ENCODE assay signal across 1 cellular context in the genomic region with DNA sequence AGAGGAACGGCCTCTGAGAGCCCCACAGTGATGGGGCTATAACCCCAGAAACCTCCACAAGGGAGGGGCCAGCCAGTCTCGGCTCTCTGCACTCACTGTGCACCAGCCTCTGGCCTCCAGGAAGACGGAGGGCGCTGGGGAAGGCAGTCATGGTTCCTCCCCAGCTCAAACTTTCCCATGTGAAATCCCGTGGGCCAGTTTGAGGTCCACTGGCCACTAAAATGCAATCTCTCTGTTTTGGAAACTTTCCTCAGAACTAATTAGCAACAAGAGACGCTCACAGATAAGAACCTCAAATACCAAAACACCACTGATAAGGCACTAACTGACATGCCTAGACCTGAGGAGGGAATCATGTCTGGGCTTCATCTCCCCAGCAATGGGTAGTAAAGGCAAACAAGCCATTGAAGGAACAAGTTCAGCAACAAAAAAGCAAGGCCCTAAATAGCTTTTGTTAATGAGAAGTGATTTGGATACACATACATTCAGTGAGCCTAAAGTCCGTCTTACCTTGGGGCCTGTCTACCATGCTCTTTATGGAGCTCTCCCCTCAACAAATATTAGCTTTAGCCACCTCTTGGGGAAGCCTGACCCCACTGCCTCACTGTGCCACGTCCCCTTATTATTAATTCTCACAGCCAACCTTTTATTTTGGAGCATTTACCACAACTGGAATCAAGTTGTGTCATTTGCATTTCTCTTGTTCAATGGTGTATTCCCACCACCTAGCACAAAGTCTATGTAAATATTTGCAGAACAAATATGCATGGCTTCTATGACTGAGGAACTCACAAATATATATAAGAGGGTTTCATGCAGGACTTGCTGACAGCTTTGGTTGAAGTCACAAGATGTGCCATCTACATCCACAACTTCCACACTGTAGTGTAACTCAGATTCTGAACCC.
TF ChIP-seq lines count a peak whose summit lies in the region.

No MANE protein-coding gene starts in this region.

TF ChIP-seq in HepG2, 621 proteins besides CTCF, POLR2A, EP300 and RAD21 (continued from another document and continues in another):
- TF ChIP-seq, protein P1, sequence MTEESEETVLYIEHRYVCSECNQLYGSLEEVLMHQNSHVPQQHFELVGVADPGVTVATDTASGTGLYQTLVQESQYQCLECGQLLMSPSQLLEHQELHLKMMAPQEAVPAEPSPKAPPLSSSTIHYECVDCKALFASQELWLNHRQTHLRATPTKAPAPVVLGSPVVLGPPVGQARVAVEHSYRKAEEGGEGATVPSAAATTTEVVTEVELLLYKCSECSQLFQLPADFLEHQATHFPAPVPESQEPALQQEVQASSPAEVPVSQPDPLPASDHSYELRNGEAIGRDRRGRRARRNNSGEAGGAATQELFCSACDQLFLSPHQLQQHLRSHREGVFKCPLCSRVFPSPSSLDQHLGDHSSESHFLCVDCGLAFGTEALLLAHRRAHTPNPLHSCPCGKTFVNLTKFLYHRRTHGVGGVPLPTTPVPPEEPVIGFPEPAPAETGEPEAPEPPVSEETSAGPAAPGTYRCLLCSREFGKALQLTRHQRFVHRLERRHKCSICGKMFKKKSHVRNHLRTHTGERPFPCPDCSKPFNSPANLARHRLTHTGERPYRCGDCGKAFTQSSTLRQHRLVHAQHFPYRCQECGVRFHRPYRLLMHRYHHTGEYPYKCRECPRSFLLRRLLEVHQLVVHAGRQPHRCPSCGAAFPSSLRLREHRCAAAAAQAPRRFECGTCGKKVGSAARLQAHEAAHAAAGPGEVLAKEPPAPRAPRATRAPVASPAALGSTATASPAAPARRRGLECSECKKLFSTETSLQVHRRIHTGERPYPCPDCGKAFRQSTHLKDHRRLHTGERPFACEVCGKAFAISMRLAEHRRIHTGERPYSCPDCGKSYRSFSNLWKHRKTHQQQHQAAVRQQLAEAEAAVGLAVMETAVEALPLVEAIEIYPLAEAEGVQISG (CRISPR knock-in tag; IDR thresholded peaks at IDR 0.05), result peak; percentile 78
- TF ChIP-seq FOXA1 (IDR thresholded peaks at IDR 0.05) (peak; percentile 80), FOXA1 (CRISPR knock-in tag; IDR thresholded peaks at IDR 0.05) (peak; percentile 78), PAX8 (CRISPR knock-in tag; IDR thresholded peaks at IDR 0.05; ENCODE audit: borderline replicate concordance) (no peak), ZNF138 (CRISPR knock-in tag; IDR thresholded peaks at IDR 0.05; ENCODE audit: low read depth) (no peak), FOXK1 (CRISPR knock-in tag; IDR thresholded peaks at IDR 0.05; ENCODE audit: borderline replicate concordance, low read depth) (0 out of 2 replicates have a peak, but pooled peaks have one; percentile 12), ZBTB8A (CRISPR knock-in tag; IDR thresholded peaks at IDR 0.05; ENCODE audit: borderline replicate concordance, low read depth) (no peak), ZSCAN21 (CRISPR knock-in tag; IDR thresholded peaks at IDR 0.05; ENCODE audit: borderline replicate concordance) (no peak), ZNF619 (CRISPR knock-in tag; IDR thresholded peaks at IDR 0.05) (no peak), BCL6 (CRISPR knock-in tag; IDR thresholded peaks at IDR 0.05) (peak; percentile 51; the same call in 1 of the 2 replicates), ASH2L (IDR thresholded peaks at IDR 0.05; ENCODE audit: insufficient read length, low read depth, low read length) (peak; percentile 98), RNF2 (conservative IDR thresholded peaks at IDR 0.05; ENCODE audit: low read depth) (no peak), ZNF446 (CRISPR knock-in tag; IDR thresholded peaks at IDR 0.05) (no peak), POGZ (CRISPR knock-in tag; IDR thresholded peaks at IDR 0.05) (peak; percentile 72)
- TF ChIP-seq, protein P2, sequence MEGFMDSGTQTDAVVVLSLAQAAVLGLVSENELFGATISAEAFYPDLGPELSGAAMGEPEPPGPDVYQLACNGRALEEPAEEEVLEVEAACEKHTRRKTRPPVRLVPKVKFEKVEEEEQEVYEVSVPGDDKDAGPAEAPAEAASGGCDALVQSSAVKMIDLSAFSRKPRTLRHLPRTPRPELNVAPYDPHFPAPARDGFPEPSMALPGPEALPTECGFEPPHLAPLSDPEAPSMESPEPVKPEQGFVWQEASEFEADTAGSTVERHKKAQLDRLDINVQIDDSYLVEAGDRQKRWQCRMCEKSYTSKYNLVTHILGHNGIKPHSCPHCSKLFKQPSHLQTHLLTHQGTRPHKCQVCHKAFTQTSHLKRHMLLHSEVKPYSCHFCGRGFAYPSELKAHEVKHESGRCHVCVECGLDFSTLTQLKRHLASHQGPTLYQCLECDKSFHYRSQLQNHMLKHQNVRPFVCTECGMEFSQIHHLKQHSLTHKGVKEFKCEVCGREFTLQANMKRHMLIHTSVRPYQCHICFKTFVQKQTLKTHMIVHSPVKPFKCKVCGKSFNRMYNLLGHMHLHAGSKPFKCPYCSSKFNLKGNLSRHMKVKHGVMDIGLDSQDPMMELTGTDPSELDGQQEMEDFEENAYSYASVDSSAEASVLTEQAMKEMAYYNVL (CRISPR knock-in tag; IDR thresholded peaks at IDR 0.05; ENCODE audit: borderline replicate concordance), result 0 out of 2 replicates have a peak, but pooled peaks have one; percentile 28
- TF ChIP-seq, protein P3, sequence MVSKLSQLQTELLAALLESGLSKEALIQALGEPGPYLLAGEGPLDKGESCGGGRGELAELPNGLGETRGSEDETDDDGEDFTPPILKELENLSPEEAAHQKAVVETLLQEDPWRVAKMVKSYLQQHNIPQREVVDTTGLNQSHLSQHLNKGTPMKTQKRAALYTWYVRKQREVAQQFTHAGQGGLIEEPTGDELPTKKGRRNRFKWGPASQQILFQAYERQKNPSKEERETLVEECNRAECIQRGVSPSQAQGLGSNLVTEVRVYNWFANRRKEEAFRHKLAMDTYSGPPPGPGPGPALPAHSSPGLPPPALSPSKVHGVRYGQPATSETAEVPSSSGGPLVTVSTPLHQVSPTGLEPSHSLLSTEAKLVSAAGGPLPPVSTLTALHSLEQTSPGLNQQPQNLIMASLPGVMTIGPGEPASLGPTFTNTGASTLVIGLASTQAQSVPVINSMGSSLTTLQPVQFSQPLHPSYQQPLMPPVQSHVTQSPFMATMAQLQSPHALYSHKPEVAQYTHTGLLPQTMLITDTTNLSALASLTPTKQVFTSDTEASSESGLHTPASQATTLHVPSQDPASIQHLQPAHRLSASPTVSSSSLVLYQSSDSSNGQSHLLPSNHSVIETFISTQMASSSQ (IDR thresholded peaks at IDR 0.05; ENCODE audit: low read depth), result peak; percentile 40; the same call in 1 of the 2 replicates
- TF ChIP-seq, protein P3 (CRISPR knock-in tag; IDR thresholded peaks at IDR 0.05; ENCODE audit: borderline replicate concordance), result peak; percentile 30; the same call in 1 of the 2 replicates
- TF ChIP-seq, protein P4, sequence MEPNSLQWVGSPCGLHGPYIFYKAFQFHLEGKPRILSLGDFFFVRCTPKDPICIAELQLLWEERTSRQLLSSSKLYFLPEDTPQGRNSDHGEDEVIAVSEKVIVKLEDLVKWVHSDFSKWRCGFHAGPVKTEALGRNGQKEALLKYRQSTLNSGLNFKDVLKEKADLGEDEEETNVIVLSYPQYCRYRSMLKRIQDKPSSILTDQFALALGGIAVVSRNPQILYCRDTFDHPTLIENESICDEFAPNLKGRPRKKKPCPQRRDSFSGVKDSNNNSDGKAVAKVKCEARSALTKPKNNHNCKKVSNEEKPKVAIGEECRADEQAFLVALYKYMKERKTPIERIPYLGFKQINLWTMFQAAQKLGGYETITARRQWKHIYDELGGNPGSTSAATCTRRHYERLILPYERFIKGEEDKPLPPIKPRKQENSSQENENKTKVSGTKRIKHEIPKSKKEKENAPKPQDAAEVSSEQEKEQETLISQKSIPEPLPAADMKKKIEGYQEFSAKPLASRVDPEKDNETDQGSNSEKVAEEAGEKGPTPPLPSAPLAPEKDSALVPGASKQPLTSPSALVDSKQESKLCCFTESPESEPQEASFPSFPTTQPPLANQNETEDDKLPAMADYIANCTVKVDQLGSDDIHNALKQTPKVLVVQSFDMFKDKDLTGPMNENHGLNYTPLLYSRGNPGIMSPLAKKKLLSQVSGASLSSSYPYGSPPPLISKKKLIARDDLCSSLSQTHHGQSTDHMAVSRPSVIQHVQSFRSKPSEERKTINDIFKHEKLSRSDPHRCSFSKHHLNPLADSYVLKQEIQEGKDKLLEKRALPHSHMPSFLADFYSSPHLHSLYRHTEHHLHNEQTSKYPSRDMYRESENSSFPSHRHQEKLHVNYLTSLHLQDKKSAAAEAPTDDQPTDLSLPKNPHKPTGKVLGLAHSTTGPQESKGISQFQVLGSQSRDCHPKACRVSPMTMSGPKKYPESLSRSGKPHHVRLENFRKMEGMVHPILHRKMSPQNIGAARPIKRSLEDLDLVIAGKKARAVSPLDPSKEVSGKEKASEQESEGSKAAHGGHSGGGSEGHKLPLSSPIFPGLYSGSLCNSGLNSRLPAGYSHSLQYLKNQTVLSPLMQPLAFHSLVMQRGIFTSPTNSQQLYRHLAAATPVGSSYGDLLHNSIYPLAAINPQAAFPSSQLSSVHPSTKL (CRISPR knock-in tag; IDR thresholded peaks at IDR 0.05), result peak; percentile 83
- TF ChIP-seq, protein P5, sequence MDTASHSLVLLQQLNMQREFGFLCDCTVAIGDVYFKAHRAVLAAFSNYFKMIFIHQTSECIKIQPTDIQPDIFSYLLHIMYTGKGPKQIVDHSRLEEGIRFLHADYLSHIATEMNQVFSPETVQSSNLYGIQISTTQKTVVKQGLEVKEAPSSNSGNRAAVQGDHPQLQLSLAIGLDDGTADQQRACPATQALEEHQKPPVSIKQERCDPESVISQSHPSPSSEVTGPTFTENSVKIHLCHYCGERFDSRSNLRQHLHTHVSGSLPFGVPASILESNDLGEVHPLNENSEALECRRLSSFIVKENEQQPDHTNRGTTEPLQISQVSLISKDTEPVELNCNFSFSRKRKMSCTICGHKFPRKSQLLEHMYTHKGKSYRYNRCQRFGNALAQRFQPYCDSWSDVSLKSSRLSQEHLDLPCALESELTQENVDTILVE (CRISPR knock-in tag; IDR thresholded peaks at IDR 0.05), result no peak; the same call in 1 of the 2 replicates
- TF ChIP-seq, protein P6, sequence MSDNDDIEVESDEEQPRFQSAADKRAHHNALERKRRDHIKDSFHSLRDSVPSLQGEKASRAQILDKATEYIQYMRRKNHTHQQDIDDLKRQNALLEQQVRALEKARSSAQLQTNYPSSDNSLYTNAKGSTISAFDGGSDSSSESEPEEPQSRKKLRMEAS (IDR thresholded peaks at IDR 0.05), result peak; percentile 50
- TF ChIP-seq, protein P7, sequence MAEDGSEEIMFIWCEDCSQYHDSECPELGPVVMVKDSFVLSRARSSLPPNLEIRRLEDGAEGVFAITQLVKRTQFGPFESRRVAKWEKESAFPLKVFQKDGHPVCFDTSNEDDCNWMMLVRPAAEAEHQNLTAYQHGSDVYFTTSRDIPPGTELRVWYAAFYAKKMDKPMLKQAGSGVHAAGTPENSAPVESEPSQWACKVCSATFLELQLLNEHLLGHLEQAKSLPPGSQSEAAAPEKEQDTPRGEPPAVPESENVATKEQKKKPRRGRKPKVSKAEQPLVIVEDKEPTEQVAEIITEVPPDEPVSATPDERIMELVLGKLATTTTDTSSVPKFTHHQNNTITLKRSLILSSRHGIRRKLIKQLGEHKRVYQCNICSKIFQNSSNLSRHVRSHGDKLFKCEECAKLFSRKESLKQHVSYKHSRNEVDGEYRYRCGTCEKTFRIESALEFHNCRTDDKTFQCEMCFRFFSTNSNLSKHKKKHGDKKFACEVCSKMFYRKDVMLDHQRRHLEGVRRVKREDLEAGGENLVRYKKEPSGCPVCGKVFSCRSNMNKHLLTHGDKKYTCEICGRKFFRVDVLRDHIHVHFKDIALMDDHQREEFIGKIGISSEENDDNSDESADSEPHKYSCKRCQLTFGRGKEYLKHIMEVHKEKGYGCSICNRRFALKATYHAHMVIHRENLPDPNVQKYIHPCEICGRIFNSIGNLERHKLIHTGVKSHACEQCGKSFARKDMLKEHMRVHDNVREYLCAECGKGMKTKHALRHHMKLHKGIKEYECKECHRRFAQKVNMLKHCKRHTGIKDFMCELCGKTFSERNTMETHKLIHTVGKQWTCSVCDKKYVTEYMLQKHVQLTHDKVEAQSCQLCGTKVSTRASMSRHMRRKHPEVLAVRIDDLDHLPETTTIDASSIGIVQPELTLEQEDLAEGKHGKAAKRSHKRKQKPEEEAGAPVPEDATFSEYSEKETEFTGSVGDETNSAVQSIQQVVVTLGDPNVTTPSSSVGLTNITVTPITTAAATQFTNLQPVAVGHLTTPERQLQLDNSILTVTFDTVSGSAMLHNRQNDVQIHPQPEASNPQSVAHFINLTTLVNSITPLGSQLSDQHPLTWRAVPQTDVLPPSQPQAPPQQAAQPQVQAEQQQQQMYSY (CRISPR knock-in tag; IDR thresholded peaks at IDR 0.05), result peak; percentile 3; the same call in 1 of the 2 replicates
- TF ChIP-seq, protein P8, sequence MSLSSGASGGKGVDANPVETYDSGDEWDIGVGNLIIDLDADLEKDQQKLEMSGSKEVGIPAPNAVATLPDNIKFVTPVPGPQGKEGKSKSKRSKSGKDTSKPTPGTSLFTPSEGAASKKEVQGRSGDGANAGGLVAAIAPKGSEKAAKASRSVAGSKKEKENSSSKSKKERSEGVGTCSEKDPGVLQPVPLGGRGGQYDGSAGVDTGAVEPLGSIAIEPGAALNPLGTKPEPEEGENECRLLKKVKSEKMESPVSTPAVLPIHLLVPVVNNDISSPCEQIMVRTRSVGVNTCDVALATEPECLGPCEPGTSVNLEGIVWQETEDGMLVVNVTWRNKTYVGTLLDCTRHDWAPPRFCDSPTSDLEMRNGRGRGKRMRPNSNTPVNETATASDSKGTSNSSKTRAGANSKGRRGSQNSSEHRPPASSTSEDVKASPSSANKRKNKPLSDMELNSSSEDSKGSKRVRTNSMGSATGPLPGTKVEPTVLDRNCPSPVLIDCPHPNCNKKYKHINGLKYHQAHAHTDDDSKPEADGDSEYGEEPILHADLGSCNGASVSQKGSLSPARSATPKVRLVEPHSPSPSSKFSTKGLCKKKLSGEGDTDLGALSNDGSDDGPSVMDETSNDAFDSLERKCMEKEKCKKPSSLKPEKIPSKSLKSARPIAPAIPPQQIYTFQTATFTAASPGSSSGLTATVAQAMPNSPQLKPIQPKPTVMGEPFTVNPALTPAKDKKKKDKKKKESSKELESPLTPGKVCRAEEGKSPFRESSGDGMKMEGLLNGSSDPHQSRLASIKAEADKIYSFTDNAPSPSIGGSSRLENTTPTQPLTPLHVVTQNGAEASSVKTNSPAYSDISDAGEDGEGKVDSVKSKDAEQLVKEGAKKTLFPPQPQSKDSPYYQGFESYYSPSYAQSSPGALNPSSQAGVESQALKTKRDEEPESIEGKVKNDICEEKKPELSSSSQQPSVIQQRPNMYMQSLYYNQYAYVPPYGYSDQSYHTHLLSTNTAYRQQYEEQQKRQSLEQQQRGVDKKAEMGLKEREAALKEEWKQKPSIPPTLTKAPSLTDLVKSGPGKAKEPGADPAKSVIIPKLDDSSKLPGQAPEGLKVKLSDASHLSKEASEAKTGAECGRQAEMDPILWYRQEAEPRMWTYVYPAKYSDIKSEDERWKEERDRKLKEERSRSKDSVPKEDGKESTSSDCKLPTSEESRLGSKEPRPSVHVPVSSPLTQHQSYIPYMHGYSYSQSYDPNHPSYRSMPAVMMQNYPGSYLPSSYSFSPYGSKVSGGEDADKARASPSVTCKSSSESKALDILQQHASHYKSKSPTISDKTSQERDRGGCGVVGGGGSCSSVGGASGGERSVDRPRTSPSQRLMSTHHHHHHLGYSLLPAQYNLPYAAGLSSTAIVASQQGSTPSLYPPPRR (CRISPR knock-in tag; IDR thresholded peaks at IDR 0.05; ENCODE audit: borderline replicate concordance), result 0 out of 2 replicates have a peak, but pooled peaks have one; percentile 70
